ENCODE assay signal across 22 cellular contexts in genomic region chr2:165013944-165014619, GRCh38. TPM values are rescaled to one million over a fixed set of nuclear protein-coding genes. Genes with fewer than 3 reads are reported as not detected.
DNase-seq lines count a peak whose midpoint lies in the region; ATAC-seq and TF ChIP-seq lines count a peak whose summit lies in the region.
"Had no signal": no experiment of that assay in that cellular context is flagged by ENCODE, and none has a peak within 500 bp of the region (broad histone marks: within the 10 kb centered on the region; RNA-seq: fewer than 3 reads in every experiment).

No MANE protein-coding gene starts in this region.

- H3K27ac ChIP-seq in liver (ENCODE audit: low read depth in 1 of 2, low read length in 2 of 2): peak overlapping the region in 1 of 2 donors; percentile 33
- H3K27ac ChIP-seq: foreskin keratinocyte, hepatocyte, lower lobe of right lung, neutrophil, stomach, transverse colon had no signal

- no peaks in the 10 kb centered on the region for H3K27me3 ChIP-seq in liver (ENCODE audit: control insufficient read depth in 4 of 4, insufficient read depth in 4 of 4, low read length in 3 of 4)
- H3K27me3 ChIP-seq: foreskin keratinocyte, hepatocyte, stomach had no signal

- no peaks in the 10 kb centered on the region for H3K36me3 ChIP-seq in liver (ENCODE audit: control insufficient read depth in 4 of 4, insufficient read depth in 3 of 4, low read depth in 1 of 4, low read length in 3 of 4)
- H3K36me3 ChIP-seq: lower lobe of right lung, neutrophil, stomach, transverse colon had no signal

- no peak overlapping the region for H3K4me3 ChIP-seq in liver (ENCODE audit: low read depth in 1 of 3, low read length in 3 of 3)
- H3K4me3 ChIP-seq: hepatocyte, K562, lower lobe of right lung, stomach, transverse colon had no signal

- ATAC-seq in GM18520 (IDR thresholded peaks at IDR 0.05; ENCODE audit: unreplicated experiment): peak; percentile 48
- peak; percentile 40 for ATAC-seq in GM21367 (IDR thresholded peaks at IDR 0.05; ENCODE audit: unreplicated experiment)
- ATAC-seq in HG03025 (IDR thresholded peaks at IDR 0.05; ENCODE audit: low FRiP score, unreplicated experiment): peak; percentile 60

- WGBS in liver: 86% methylated on average over 1 of the region's 1 CpG

- no peak overlapping the region for H3K9ac ChIP-seq in liver (ENCODE audit: low read depth in 1 of 2, low read length in 2 of 2)

- no peaks in the 10 kb centered on the region for H3K9me3 ChIP-seq in liver (ENCODE audit: control insufficient read depth in 4 of 4, low read length in 3 of 4)
- H3K9me3 ChIP-seq: lower lobe of right lung, neutrophil, stomach, transverse colon had no signal

- TF ChIP-seq RAD21 in liver (IDR thresholded peaks at IDR 0.05): peak; percentile 7 to 35

- no peak for TF ChIP-seq CTCF in liver (IDR thresholded peaks at IDR 0.05; ENCODE audit: low read depth, low read length, missing input control)

- H3K4me1 ChIP-seq in liver (ENCODE audit: control insufficient read depth in 4 of 4, insufficient read depth in 4 of 4, low read length in 3 of 4): peaks cover 0 to 32% (median 13%) of the 10 kb centered on the region in 4 donors
- H3K4me1 ChIP-seq: transverse colon had no signal

- DNase-seq in anterior cingulate cortex (lab: John Stamatoyannopoulos, UW): no peak
- no peak for DNase-seq in NCI-H187 treated with DMSO at 0.1 percent for 48 hours (lab: John Stamatoyannopoulos, UW)
- DNase-seq in NCI-H1436 treated with DMSO at 0.1 percent for 48 hours (lab: John Stamatoyannopoulos, UW): no peak
- DNase-seq: activated CD4-positive, alpha-beta T cell treated with anti-CD3 and anti-CD28 coated beads for 1 hour; effector CD4-positive, alpha-beta T cell; erythroblast; foreskin keratinocyte; lower lobe of right lung; NCI-H1048; NCI-H2081; NCI-H446 treated with DMSO at 0.1 percent for 48 hours; stimulated activated CD4-positive, alpha-beta T cell treated with anti-CD3 and anti-CD28 coated beads, Interleukin-4, amount 100 ng/mL, for 1 hour; stomach; transverse colon had no signal

TF ChIP-seq in liver, 16 proteins besides CTCF, POLR2A, EP300 and RAD21:
- TF ChIP-seq HNF4A (conservative IDR thresholded peaks at IDR 0.05) (peak; percentile 46 to 51), SP1 (IDR thresholded peaks at IDR 0.05) (peak; percentile 32), RXRA (IDR thresholded peaks at IDR 0.05) (peak; percentile 58 to 59), GABPA (IDR thresholded peaks at IDR 0.05 in 1 of 2, conservative IDR thresholded peaks at IDR 0.05 in 1 of 2) (no peak), NR2F2 (IDR thresholded peaks at IDR 0.05) (peak; percentile 29), YY1 (IDR thresholded peaks at IDR 0.05) (peak; percentile 21)
- TF ChIP-seq, protein P1, sequence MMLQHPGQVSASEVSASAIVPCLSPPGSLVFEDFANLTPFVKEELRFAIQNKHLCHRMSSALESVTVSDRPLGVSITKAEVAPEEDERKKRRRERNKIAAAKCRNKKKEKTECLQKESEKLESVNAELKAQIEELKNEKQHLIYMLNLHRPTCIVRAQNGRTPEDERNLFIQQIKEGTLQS (IDR thresholded peaks at IDR 0.05): no peak

RNA-seq across cellular contexts. Expression of gene SLC38A11, which starts 58.8 kb away (rescaled TPM):
- total RNA-seq in liver: 1 to 10 TPM; 1.7 to 2.9 TPM
- polyA plus RNA-seq in liver: 1 to 10 TPM in 1 of 2 donors, under 1 TPM in 1; 0.54 to 3.3 TPM
- total RNA-seq: foreskin keratinocyte, H1, K562 had no signal
- polyA plus RNA-seq: foreskin keratinocyte, H1, K562 had no signal
